In genomic region chr12:65962921-65963883, GRCh38 we compare ENCODE assay signal across 9 cellular contexts.
DNase-seq lines count a peak whose midpoint lies in the region; ATAC-seq lines count a peak whose summit lies in the region.
"Had no signal": no experiment of that assay in that cellular context is flagged by ENCODE, and none has a peak within 500 bp of the region (broad histone marks: within the 10 kb centered on the region; RNA-seq: fewer than 3 reads in every experiment).

No MANE protein-coding gene starts in this region.

- H3K4me3 Mint-ChIP-seq in naive B cell, result no peak overlapping the region
- no peak overlapping the region for H3K4me3 Mint-ChIP-seq in activated T-helper 17 cell treated with anti-CD3 and anti-CD28 coated beads, Interleukin-2, amount 50 U/mL, for 72 hours
- H3K4me3 Mint-ChIP-seq: naive thymus-derived CD8-positive, alpha-beta T cell had no signal

- H3K9me3 Mint-ChIP-seq in naive B cell, result no peaks in the 10 kb centered on the region
- no peaks in the 10 kb centered on the region for H3K9me3 Mint-ChIP-seq in activated T-helper 17 cell treated with anti-CD3 and anti-CD28 coated beads, Interleukin-2, amount 50 U/mL, for 72 hours
- H3K9me3 Mint-ChIP-seq: brain; naive thymus-derived CD8-positive, alpha-beta T cell had no signal

- H3K36me3 Mint-ChIP-seq in naive B cell, result no peaks in the 10 kb centered on the region
- no peaks in the 10 kb centered on the region for H3K36me3 Mint-ChIP-seq in activated T-helper 17 cell treated with anti-CD3 and anti-CD28 coated beads, Interleukin-2, amount 50 U/mL, for 72 hours (ENCODE audit: low read depth)
- H3K36me3 Mint-ChIP-seq: brain; naive thymus-derived CD8-positive, alpha-beta T cell had no signal

- ATAC-seq in HG02870 (IDR thresholded peaks at IDR 0.05; ENCODE audit: unreplicated experiment), result peak; percentile 47
- ATAC-seq in naive B cell (ENCODE audit: low read depth in 2 of 2), result peak; percentile 35 to 56
- no peak for ATAC-seq in activated T-helper 17 cell treated with anti-CD3 and anti-CD28 coated beads, Interleukin-2, amount 50 U/mL, for 72 hours (replicated peaks)
- no peak for ATAC-seq in HG03095 (IDR thresholded peaks at IDR 0.05; ENCODE audit: unreplicated experiment)
- ATAC-seq: naive thymus-derived CD8-positive, alpha-beta T cell had no signal

- DNase-seq in ELF-1 (ENCODE audit: low read depth, low spot score) (peak; percentile 53), astrocyte of the hippocampus (ENCODE audit: low read depth, low spot score) (peak; percentile 94), naive B cell (no peak), amniotic stem cell (lab: John Stamatoyannopoulos, UW) (no peak)
- DNase-seq: naive thymus-derived CD8-positive, alpha-beta T cell had no signal

- peaks cover 20 to 34% (median 30%) of the 10 kb centered on the region in 3 donors for H3K27me3 Mint-ChIP-seq in naive B cell
- H3K27me3 Mint-ChIP-seq in activated T-helper 17 cell treated with anti-CD3 and anti-CD28 coated beads, Interleukin-2, amount 50 U/mL, for 72 hours, result peaks cover 36% of the 10 kb centered on the region

- H3K4me1 Mint-ChIP-seq in naive B cell, result peaks cover 8 to 24% (median 15%) of the 10 kb centered on the region in 3 donors
- H3K4me1 Mint-ChIP-seq in activated T-helper 17 cell treated with anti-CD3 and anti-CD28 coated beads, Interleukin-2, amount 50 U/mL, for 72 hours, result peaks cover 4% of the 10 kb centered on the region

- peak overlapping the region in 1 of 6 donors; percentile 76 for H3K27ac Mint-ChIP-seq in naive B cell
- no peak overlapping the region for H3K27ac Mint-ChIP-seq in activated T-helper 17 cell treated with anti-CD3 and anti-CD28 coated beads, Interleukin-2, amount 50 U/mL, for 72 hours
- H3K27ac Mint-ChIP-seq: naive thymus-derived CD8-positive, alpha-beta T cell had no signal

Comparison
In these comparisons a context has a peak if more than half of its experiments do, and no peak if none do; other contexts are left out.
1. DNase-seq: peak in ELF-1 (single experiment) and astrocyte of the hippocampus (single experiment); none in naive B cell (single experiment) and amniotic stem cell (single experiment).
2. ATAC-seq: peak in HG02870 (single experiment) and naive B cell (2 of 2); none in activated T-helper 17 cell treated with anti-CD3 and anti-CD28 coated beads, Interleukin-2, amount 50 U/mL, for 72 hours (single experiment) and HG03095 (single experiment).